ENCODE assay signal across 16 cellular contexts in the genomic region with DNA sequence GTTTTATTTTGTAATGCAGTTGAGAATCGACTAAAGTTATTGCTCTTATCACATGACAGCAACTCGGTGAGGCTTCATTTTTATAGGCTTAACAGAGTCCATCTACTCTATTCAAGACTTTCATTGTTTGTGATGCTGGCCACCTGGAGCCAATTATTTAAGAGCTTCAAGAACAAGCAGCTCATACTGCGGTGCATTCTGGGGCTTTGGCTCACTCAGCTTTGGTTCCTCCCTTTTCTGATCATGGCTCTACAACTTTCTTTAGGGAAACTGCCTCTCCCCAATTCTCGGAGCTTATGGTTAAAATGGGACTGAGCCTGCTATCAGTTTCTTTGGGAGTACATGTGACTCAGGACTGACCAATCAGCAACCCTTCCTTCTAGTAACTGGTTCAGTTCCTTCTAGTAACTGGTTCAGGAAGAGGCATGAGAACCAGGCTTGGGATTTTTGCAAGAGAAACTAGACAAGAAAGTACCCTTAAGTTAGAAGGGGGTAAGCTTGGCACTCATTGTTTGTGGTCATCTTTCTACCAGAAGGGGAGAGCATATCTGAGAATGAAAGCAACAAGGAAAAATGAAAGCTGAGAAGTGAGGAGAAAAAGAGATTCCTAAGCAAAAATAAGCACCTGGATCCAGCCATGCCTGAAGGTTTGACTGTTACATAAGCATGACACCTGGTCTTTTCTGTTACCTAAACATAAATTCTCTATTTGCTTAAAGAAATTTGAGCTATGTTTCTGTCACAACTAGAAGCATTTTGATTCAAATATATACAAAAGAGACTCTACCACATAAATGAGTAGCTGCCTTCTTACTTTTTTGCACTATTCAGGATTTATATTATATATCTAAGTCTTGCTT. TPM values are rescaled to one million over a fixed set of nuclear protein-coding genes. Genes with fewer than 3 reads are reported as not detected.
DNase-seq lines count a peak whose midpoint lies in the region; ATAC-seq and TF ChIP-seq lines count a peak whose summit lies in the region.
"Had no signal": no experiment of that assay in that cellular context is flagged by ENCODE, and none has a peak within 500 bp of the region (broad histone marks: within the 10 kb centered on the region; RNA-seq: fewer than 3 reads in every experiment).

No MANE protein-coding gene starts in this region.

- CTCF ChIA-PET in WTC11 (lab: Charles Lee): interaction anchor here (0.7 to 1.9 kb wide), 3 partner anchors 24 to 163 kb away, joined by 3 to 6 read pairs (median 6); partner anchors contain the start of gene ARHGEF3

- no peak for TF ChIP-seq CTCF in HFFc6 (IDR thresholded peaks at IDR 0.05)
- no peak for TF ChIP-seq CTCF in WTC11 (IDR thresholded peaks at IDR 0.05)
- no peak for TF ChIP-seq CTCF in nephron (IDR thresholded peaks at IDR 0.05; ENCODE audit: unreplicated experiment in 3 of 3)

- H3K36me3 Mint-ChIP-seq in HFFc6 (ENCODE audit: low read depth): no peaks in the 10 kb centered on the region
- no peaks in the 10 kb centered on the region for H3K36me3 Mint-ChIP-seq in WTC11
- no peaks in the 10 kb centered on the region for H3K36me3 Mint-ChIP-seq in nephron (ENCODE audit: low read depth)
- H3K36me3 Mint-ChIP-seq: brain had no signal

- peak; percentile 7 for DNase-seq in NCI-H510A treated with DMSO at 0.1 percent for 48 hours (lab: John Stamatoyannopoulos, UW)
- no peak for DNase-seq in NCI-H510A (lab: John Stamatoyannopoulos, UW)
- peak; percentile 4 for DNase-seq in HFFc6
- no peak for DNase-seq in WTC11 (ENCODE audit: low spot score)
- DNase-seq in amniotic stem cell (lab: John Stamatoyannopoulos, UW): no peak
- DNase-seq in NOMO-1 treated with dmso at 0.1 percent for 144 hours (lab: John Stamatoyannopoulos, UW; ENCODE audit: unreplicated experiment): no peak
- DNase-seq in DMS153 (lab: John Stamatoyannopoulos, UW): no peak
- DNase-seq: activated CD4-positive, alpha-beta T cell treated with anti-CD3 and anti-CD28 coated beads for 36 hours; activated naive CD4-positive, alpha-beta T cell treated with anti-CD3 and anti-CD28 coated beads, Interleukin-2, amount 50 U/mL, for 16 hours; NCI-H1694 treated with DMSO at 0.1 percent for 48 hours; NCI-H774 had no signal

- peaks cover 3% of the 10 kb centered on the region for H3K27me3 Mint-ChIP-seq in HFFc6 (ENCODE audit: insufficient read depth)
- H3K27me3 Mint-ChIP-seq in WTC11 (ENCODE audit: low read depth): no peaks in the 10 kb centered on the region
- peaks cover 3% of the 10 kb centered on the region for H3K27me3 Mint-ChIP-seq in nephron (ENCODE audit: low read depth)
- H3K27me3 Mint-ChIP-seq: activated CD4-positive, alpha-beta T cell treated with anti-CD3 and anti-CD28 coated beads for 36 hours had no signal

- POLR2A ChIA-PET in WTC11 (lab: Charles Lee): no interaction called here

- H3K4me3 Mint-ChIP-seq in HFFc6 (no peak overlapping the region), WTC11 (no peak overlapping the region), nephron (no peak overlapping the region)
- H3K4me3 Mint-ChIP-seq: activated CD4-positive, alpha-beta T cell treated with anti-CD3 and anti-CD28 coated beads for 36 hours; brain; GM23338; memory B cell; T-helper 2 cell treated with Interferon-gamma antibody and Interleukin-4, amounts not matched to agents 5 μg/mL and 100 μg/mL, for 36 hours had no signal

- H3K27ac Mint-ChIP-seq in HFFc6 (no peak overlapping the region), WTC11 (no peak overlapping the region), nephron (peak overlapping the region; percentile 38 to 64 (median 63))
- H3K27ac Mint-ChIP-seq: activated CD4-positive, alpha-beta T cell treated with anti-CD3 and anti-CD28 coated beads for 36 hours; GM23338; memory B cell; T-helper 2 cell treated with Interferon-gamma antibody and Interleukin-4, amounts not matched to agents 5 μg/mL and 100 μg/mL, for 36 hours had no signal

- H3K9me3 Mint-ChIP-seq in HFFc6 (no peaks in the 10 kb centered on the region), WTC11 (no peaks in the 10 kb centered on the region), nephron (no peaks in the 10 kb centered on the region)
- H3K9me3 Mint-ChIP-seq: brain; GM23338; memory B cell; T-helper 2 cell treated with Interferon-gamma antibody and Interleukin-4, amounts not matched to agents 5 μg/mL and 100 μg/mL, for 36 hours had no signal

- no peak for ATAC-seq in WTC11
- ATAC-seq: GM23338 had no signal

- H3K4me1 Mint-ChIP-seq in HFFc6 (ENCODE audit: low read depth) (peaks cover 23% of the 10 kb centered on the region), WTC11 (peaks cover 30% of the 10 kb centered on the region), nephron (peaks cover 22% of the 10 kb centered on the region)

TF ChIP-seq in WTC11, 78 proteins besides CTCF, POLR2A, EP300 and RAD21:
- TF ChIP-seq, protein P1, sequence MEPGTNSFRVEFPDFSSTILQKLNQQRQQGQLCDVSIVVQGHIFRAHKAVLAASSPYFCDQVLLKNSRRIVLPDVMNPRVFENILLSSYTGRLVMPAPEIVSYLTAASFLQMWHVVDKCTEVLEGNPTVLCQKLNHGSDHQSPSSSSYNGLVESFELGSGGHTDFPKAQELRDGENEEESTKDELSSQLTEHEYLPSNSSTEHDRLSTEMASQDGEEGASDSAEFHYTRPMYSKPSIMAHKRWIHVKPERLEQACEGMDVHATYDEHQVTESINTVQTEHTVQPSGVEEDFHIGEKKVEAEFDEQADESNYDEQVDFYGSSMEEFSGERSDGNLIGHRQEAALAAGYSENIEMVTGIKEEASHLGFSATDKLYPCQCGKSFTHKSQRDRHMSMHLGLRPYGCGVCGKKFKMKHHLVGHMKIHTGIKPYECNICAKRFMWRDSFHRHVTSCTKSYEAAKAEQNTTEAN (CRISPR knock-in tag; IDR thresholded peaks at IDR 0.05): no peak
- TF ChIP-seq, protein P2, sequence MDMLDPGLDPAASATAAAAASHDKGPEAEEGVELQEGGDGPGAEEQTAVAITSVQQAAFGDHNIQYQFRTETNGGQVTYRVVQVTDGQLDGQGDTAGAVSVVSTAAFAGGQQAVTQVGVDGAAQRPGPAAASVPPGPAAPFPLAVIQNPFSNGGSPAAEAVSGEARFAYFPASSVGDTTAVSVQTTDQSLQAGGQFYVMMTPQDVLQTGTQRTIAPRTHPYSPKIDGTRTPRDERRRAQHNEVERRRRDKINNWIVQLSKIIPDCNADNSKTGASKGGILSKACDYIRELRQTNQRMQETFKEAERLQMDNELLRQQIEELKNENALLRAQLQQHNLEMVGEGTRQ (CRISPR knock-in tag; IDR thresholded peaks at IDR 0.05): peak; percentile 55
- TF ChIP-seq ZNF232 (CRISPR knock-in tag; IDR thresholded peaks at IDR 0.05): no peak
- no peak for TF ChIP-seq NFYB (CRISPR knock-in tag; conservative IDR thresholded peaks at IDR 0.05; ENCODE audit: low read depth)

RNA-seq across cellular contexts. Expression of gene ARHGEF3, which starts 24.1 kb away (rescaled TPM):
- total RNA-seq in HFFc6 (2021; fragmentation: NEBNext Ultra II Directional; extraction: Animal tissue kit (Norgen Biotek cat#: 25700)): 1 to 10 TPM; 1.7 to 5.9 (median 2.4) TPM
- total RNA-seq in WTC11 (2021): 4.6 to 7.9 TPM (median 7.5 TPM) in 3 replicates

Comparison
In these comparisons a context has a peak if more than half of its experiments do, and no peak if none do; other contexts are left out.
1. DNase-seq: peak in NCI-H510A treated with DMSO at 0.1 percent for 48 hours (single experiment) and HFFc6 (single experiment); none in NCI-H510A (single experiment), WTC11 (single experiment), amniotic stem cell (single experiment), NOMO-1 treated with dmso at 0.1 percent for 144 hours (single experiment) and DMS153 (single experiment).
2. H3K27ac Mint-ChIP-seq: peak in nephron (3 of 3); none in HFFc6 (single experiment) and WTC11 (single experiment).